ENCODE assay signal across 13 cellular contexts in genomic region chr4:128660361-128660964, GRCh38.
A peak's percentile ranks its signal among the peaks of the same experiment; 100 is the strongest.
DNase-seq lines count a peak whose midpoint lies in the region; ATAC-seq and TF ChIP-seq lines count a peak whose summit lies in the region.
"Had no signal": no experiment of that assay in that cellular context is flagged by ENCODE, and none has a peak within 500 bp of the region (broad histone marks: within the 10 kb centered on the region; RNA-seq: fewer than 3 reads in every experiment).

No MANE protein-coding gene starts in this region.

- H3K9ac ChIP-seq in subcutaneous abdominal adipose tissue (ENCODE audit: low read length in 5 of 5) = peak overlapping the region in 1 of 5 donors; percentile 35

- H3K9me3 ChIP-seq in left lung (no peaks in the 10 kb centered on the region), subcutaneous abdominal adipose tissue (ENCODE audit: control insufficient read depth in 5 of 5, low read length in 5 of 5) (no peaks in the 10 kb centered on the region)

- no peak for TF ChIP-seq CTCF in coronary artery (IDR thresholded peaks at IDR 0.05)
- TF ChIP-seq CTCF in left lung (IDR thresholded peaks at IDR 0.05) = no peak

- DNase-seq in GM04503 (ENCODE audit: low read depth) (peak; percentile 50), coronary artery (ENCODE audit: low spot score) (no peak), left lung (no peak), NCI-H2107 treated with DMSO at 0.1 percent for 48 hours (lab: John Stamatoyannopoulos, UW; ENCODE audit: unreplicated experiment) (no peak), amniotic stem cell (lab: John Stamatoyannopoulos, UW) (no peak), NCI-H2196 treated with DMSO at 0.1 percent for 48 hours (lab: John Stamatoyannopoulos, UW; ENCODE audit: unreplicated experiment) (no peak)
- DNase-seq: activated T-cell treated with anti-CD3 and anti-CD28 coated beads, Interleukin-2, amount 50 U/mL, for 72 hours; DMS 273 treated with DMSO at 0.1 percent for 48 hours; NCI-H187; posterior cingulate gyrus had no signal

- H3K27ac ChIP-seq in coronary artery = peak overlapping the region; percentile 76 to 82
- H3K27ac ChIP-seq in left lung = no peak overlapping the region
- peak overlapping the region; percentile 65 for H3K27ac ChIP-seq in subcutaneous abdominal adipose tissue (ENCODE audit: low read depth, low read length)

- H3K27me3 ChIP-seq in left lung = no peaks in the 10 kb centered on the region
- no peaks in the 10 kb centered on the region for H3K27me3 ChIP-seq in subcutaneous abdominal adipose tissue (ENCODE audit: control insufficient read depth in 5 of 5, insufficient read depth in 4 of 5, low read length in 5 of 5)

- H3K4me1 ChIP-seq in left lung (peaks cover 0 to 6% of the 10 kb centered on the region in 2 donors), subcutaneous abdominal adipose tissue (ENCODE audit: control insufficient read depth in 5 of 5, insufficient read depth in 5 of 5, low read length in 5 of 5) (peaks cover 3 to 22% (median 17%) of the 10 kb centered on the region in 5 donors)

- peak; percentile 43 for ATAC-seq in left lung
- ATAC-seq in HG02642 (IDR thresholded peaks at IDR 0.05; ENCODE audit: poor library complexity, unreplicated experiment) = no peak
- ATAC-seq: activated T-cell treated with anti-CD3 and anti-CD28 coated beads, Interleukin-2, amount 50 U/mL, for 72 hours; Panc1 had no signal

- intact Hi-C loops in left lung (cut with DNase I) = no loop called here

- H3K4me3 ChIP-seq in coronary artery (peak overlapping the region; percentile 11), left lung (no peak overlapping the region), subcutaneous abdominal adipose tissue (ENCODE audit: low read depth in 1 of 5, low read length in 5 of 5) (no peak overlapping the region)

- H3K36me3 ChIP-seq in left lung = no peaks in the 10 kb centered on the region
- H3K36me3 ChIP-seq in subcutaneous abdominal adipose tissue (ENCODE audit: control insufficient read depth in 5 of 5, insufficient read depth in 5 of 5, low read length in 5 of 5) = no peaks in the 10 kb centered on the region

Comparison
In these comparisons a context has a peak if more than half of its experiments do, and no peak if none do; other contexts are left out.
1. H3K27ac ChIP-seq: peak in coronary artery (2 of 2) and subcutaneous abdominal adipose tissue (single experiment); none in left lung (0 of 2).